Comparison of ENCODE assay signal across 9 cellular contexts in the genomic region with DNA sequence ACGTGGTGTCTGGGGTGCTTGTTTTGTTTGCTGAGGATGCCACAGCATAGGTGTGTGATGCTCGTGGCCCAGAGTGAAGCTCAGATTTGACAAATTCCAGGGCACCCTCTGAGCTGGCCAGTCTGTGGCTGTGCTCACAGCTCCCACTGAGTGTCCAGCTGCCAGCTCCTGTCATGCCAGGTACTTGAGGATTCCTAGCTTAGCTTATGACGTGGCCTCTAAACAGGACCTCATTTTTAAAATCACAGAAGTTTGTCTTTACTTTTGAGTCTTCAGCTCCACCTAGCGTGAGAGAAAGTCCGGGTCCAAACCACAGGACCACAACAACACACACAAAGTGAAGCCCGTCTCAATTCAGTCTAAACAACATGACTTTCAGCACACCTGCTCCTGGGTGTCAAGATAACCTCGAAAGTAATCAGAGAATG.
DNase-seq lines count a peak whose midpoint lies in the region; ATAC-seq, FAIRE-seq and TF ChIP-seq lines count a peak whose summit lies in the region.
"Had no signal": no experiment of that assay in that cellular context is flagged by ENCODE, and none has a peak within 500 bp of the region (broad histone marks: within the 10 kb centered on the region; RNA-seq: fewer than 3 reads in every experiment).

No MANE protein-coding gene starts in this region.

- H2BK5ac ChIP-seq in H9 (ENCODE audit: insufficient read length, low read length): no peak overlapping the region

- no peak overlapping the region for H3K4ac ChIP-seq in H9 (ENCODE audit: low read depth, low read length)

- DNase-seq in GM18507 (ENCODE audit: extremely low spot score, insufficient read length, low read depth): no peak
- DNase-seq in astrocyte (ENCODE audit: low read depth): peak; percentile 43
- DNase-seq in glomerular visceral epithelial cell (ENCODE audit: extremely low spot score): no peak
- DNase-seq in H9: no peak
- DNase-seq in retina: no peak
- no peak for DNase-seq in GM19238 (ENCODE audit: insufficient read length, low spot score)

- TF ChIP-seq CTCF in astrocyte (IDR thresholded peaks at IDR 0.05; ENCODE audit: insufficient read depth, low read depth, low read length): peak; percentile 10
- TF ChIP-seq CTCF in H9 (conservative IDR thresholded peaks at IDR 0.05): no peak; the same call in 2 of the 3 replicates

- H3K9me3 ChIP-seq in astrocyte (ENCODE audit: insufficient read depth, low read depth, low read length) (no peaks in the 10 kb centered on the region), H9 (ENCODE audit: control insufficient read depth, low read depth, low read length) (no peaks in the 10 kb centered on the region)

- H3K14ac ChIP-seq in H9 (ENCODE audit: insufficient read depth, low read length): no peak overlapping the region

- H3K23ac ChIP-seq in H9 (ENCODE audit: insufficient read length, low read depth, low read length): no peak overlapping the region

- H2AFZ ChIP-seq in astrocyte (ENCODE audit: low read depth, low read length): no peak overlapping the region
- no peak overlapping the region for H2AFZ ChIP-seq in H9 (ENCODE audit: low read length)

- H3K79me1 ChIP-seq in H9 (ENCODE audit: insufficient read depth, low read depth, low read length, poor library complexity, severe bottlenecking): no peaks in the 10 kb centered on the region

- H3K4me1 Mint-ChIP-seq in astrocyte (ENCODE audit: low read depth, unreplicated experiment) (peaks cover 58% of the 10 kb centered on the region), H9 (peaks cover 0 to 17% of the 10 kb centered on the region in 2 experiments; a peak in 2 of 4 replicates)

- H4K91ac ChIP-seq in H9 (ENCODE audit: insufficient read length, low read depth, low read length): no peak overlapping the region

- no peak overlapping the region for H2AK5ac ChIP-seq in H9 (ENCODE audit: insufficient read length, low read length)

- no peak overlapping the region for H2BK20ac ChIP-seq in H9 (ENCODE audit: low read depth, low read length, poor library complexity, severe bottlenecking)

- H4K20me1 ChIP-seq in astrocyte (ENCODE audit: insufficient read depth, low read length): peaks cover 14% of the 10 kb centered on the region
- no peaks in the 10 kb centered on the region for H4K20me1 ChIP-seq in H9 (ENCODE audit: control insufficient read depth, insufficient read depth, insufficient read length)

- ATAC-seq in HG03039 (IDR thresholded peaks at IDR 0.05; ENCODE audit: unreplicated experiment): peak; percentile 34

- H3K9ac ChIP-seq in astrocyte (ENCODE audit: low read length) (peak overlapping the region; percentile 49), rectal smooth muscle tissue (ENCODE audit: low read length) (no peak overlapping the region), H9 (ENCODE audit: extremely low read depth, insufficient read length, low read length) (no peak overlapping the region)

- H3K36me3 Mint-ChIP-seq in astrocyte (ENCODE audit: low read depth, unreplicated experiment): peaks cover 50% of the 10 kb centered on the region
- H3K36me3 Mint-ChIP-seq in H9 (ENCODE audit: insufficient read depth in 1 of 3, low read depth in 3 of 3): peaks cover 8 to 27% (median 22%) of the 10 kb centered on the region in 3 experiments; a peak in 6 of 7 replicates
- H3K36me3 Mint-ChIP-seq: activated naive CD4-positive, alpha-beta T cell treated with anti-CD3 and anti-CD28 coated beads, Interleukin-2, amount 50 U/mL, for 72 hours had no signal

- H3K23me2 ChIP-seq in H9 (ENCODE audit: insufficient read length, low read depth, low read length, poor library complexity, severe bottlenecking): no peaks in the 10 kb centered on the region

- peaks cover 56% of the 10 kb centered on the region for H3K4me1 ChIP-seq in astrocyte (ENCODE audit: insufficient read depth, low read length)
- peaks cover 24% of the 10 kb centered on the region for H3K4me1 ChIP-seq in rectal smooth muscle tissue (ENCODE audit: control insufficient read depth, insufficient read depth, low read length)
- H3K4me1 ChIP-seq in H9 (ENCODE audit: insufficient read depth, low read length): no peaks in the 10 kb centered on the region; the same call in 1 of the 2 replicates

- H2BK15ac ChIP-seq in H9 (ENCODE audit: low read depth, low read length): no peak overlapping the region

- H2BK12ac ChIP-seq in H9 (ENCODE audit: insufficient read length, low read depth, low read length): no peak overlapping the region

- H3K4me3 Mint-ChIP-seq in astrocyte (ENCODE audit: unreplicated experiment) (no peak overlapping the region), H9 (no peak overlapping the region)

- H2BK120ac ChIP-seq in H9 (ENCODE audit: low read depth, low read length, poor library complexity, severe bottlenecking): no peak overlapping the region

- no peak overlapping the region for H4K5ac ChIP-seq in H9 (ENCODE audit: insufficient read length, low read depth, low read length)

- H3K79me2 ChIP-seq in astrocyte (ENCODE audit: insufficient read depth, low read length) (no peaks in the 10 kb centered on the region), H9 (ENCODE audit: insufficient read depth, low read length) (no peaks in the 10 kb centered on the region)

- H3K27me3 Mint-ChIP-seq in astrocyte (ENCODE audit: low read depth, unreplicated experiment): no peaks in the 10 kb centered on the region
- no peaks in the 10 kb centered on the region for H3K27me3 Mint-ChIP-seq in H9 (ENCODE audit: low read depth)

- H3K27me3 ChIP-seq in astrocyte (ENCODE audit: insufficient read depth, low read length) (no peaks in the 10 kb centered on the region), rectal smooth muscle tissue (ENCODE audit: control insufficient read depth, insufficient read depth, low read length) (no peaks in the 10 kb centered on the region), H9 (ENCODE audit: insufficient read depth, low read length) (no peaks in the 10 kb centered on the region)

- H3K27ac Mint-ChIP-seq in astrocyte (ENCODE audit: unreplicated experiment): no peak overlapping the region
- peak overlapping the region in 1 of 3 experiments; percentile 29; a peak in 1 of 7 replicates for H3K27ac Mint-ChIP-seq in H9
- H3K27ac Mint-ChIP-seq: activated naive CD4-positive, alpha-beta T cell treated with anti-CD3 and anti-CD28 coated beads, Interleukin-2, amount 50 U/mL, for 72 hours had no signal

- peak overlapping the region; percentile 39 for H3K4me2 ChIP-seq in astrocyte (ENCODE audit: low read length)
- H3K4me2 ChIP-seq in H9 (ENCODE audit: insufficient read depth, insufficient read length, low read length): no peak overlapping the region

- H3K4me3 ChIP-seq in astrocyte (ENCODE audit: insufficient read depth, low read depth, low read length): no peak overlapping the region
- H3K4me3 ChIP-seq in rectal smooth muscle tissue (ENCODE audit: low read length): no peak overlapping the region

- H3T11ph ChIP-seq in H9 (ENCODE audit: low read length): no peak overlapping the region

- no peak overlapping the region for H4K8ac ChIP-seq in H9 (replicated peaks; ENCODE audit: insufficient read length, low read depth, low read length)

- no CpG with 5 or more reads among the region's 7 CpGs for WGBS in H9 (ENCODE audit: extremely low coverage, insufficient read length, low lambda C conversion rate)

- H3K36me3 ChIP-seq in astrocyte (ENCODE audit: insufficient read depth, low read length) (peaks cover 46% of the 10 kb centered on the region), rectal smooth muscle tissue (ENCODE audit: control insufficient read depth, insufficient read depth, low read length) (peaks cover 24% of the 10 kb centered on the region)

- no peak overlapping the region for H3K56ac ChIP-seq in H9 (ENCODE audit: insufficient read length, low read depth, low read length)

- peak overlapping the region; percentile 53 for H3K27ac ChIP-seq in astrocyte (ENCODE audit: low read depth, low read length)
- peak overlapping the region; percentile 44 for H3K27ac ChIP-seq in rectal smooth muscle tissue (ENCODE audit: low read depth, low read length)
- H3K27ac ChIP-seq in H9 (ENCODE audit: insufficient read length, low read depth, low read length): no peak overlapping the region

- H3K9me3 Mint-ChIP-seq in astrocyte (ENCODE audit: unreplicated experiment) (no peaks in the 10 kb centered on the region), H9 (no peaks in the 10 kb centered on the region)
- H3K9me3 Mint-ChIP-seq: activated naive CD4-positive, alpha-beta T cell treated with anti-CD3 and anti-CD28 coated beads, Interleukin-2, amount 50 U/mL, for 72 hours had no signal

- peak; percentile 91 for FAIRE-seq in GM18507 (lab: Jason Lieb, UNC)
- FAIRE-seq in astrocyte (lab: Jason Lieb, UNC): no peak

- no peak overlapping the region for H3K18ac ChIP-seq in H9 (ENCODE audit: insufficient read length, low read depth, low read length)
